Comparison of ENCODE assay signal across 24 cellular contexts in genomic region chr20:15061955-15062354, GRCh38.
DNase-seq lines count a peak whose midpoint lies in the region; ATAC-seq and TF ChIP-seq lines count a peak whose summit lies in the region.
"Had no signal": no experiment of that assay in that cellular context is flagged by ENCODE, and none has a peak within 500 bp of the region (broad histone marks: within the 10 kb centered on the region; RNA-seq: fewer than 3 reads in every experiment).

No MANE protein-coding gene starts in this region.

- H3K36me3 Mint-ChIP-seq in Caco-2 (ENCODE audit: insufficient read depth, unreplicated experiment) = no peaks in the 10 kb centered on the region
- no peaks in the 10 kb centered on the region for H3K36me3 Mint-ChIP-seq in nephron progenitor cell (ENCODE audit: low read depth)
- no peaks in the 10 kb centered on the region for H3K36me3 Mint-ChIP-seq in endothelial cell (ENCODE audit: low read depth, unreplicated experiment)

- POLR2A ChIA-PET in Caco-2 (lab: Charles Lee) = interaction anchor here (0.5 kb wide), 1 partner anchor 21 kb away, joined by 8 read pairs; no protein-coding TSS in a partner anchor
- POLR2A ChIA-PET in PC-3 (lab: Charles Lee; ENCODE audit: unreplicated experiment) = no interaction called here

- no peaks in the 10 kb centered on the region for H3F3A ChIP-seq in PC-3 (ENCODE audit: low read length, unreplicated experiment)

- H2AFZ ChIP-seq in PC-3 (ENCODE audit: low read length) = no peak overlapping the region
- H2AFZ ChIP-seq in hepatocyte = peak overlapping the region; percentile 9

- H3K27me3 Mint-ChIP-seq in Caco-2 (ENCODE audit: insufficient read depth, unreplicated experiment) (no peaks in the 10 kb centered on the region), nephron progenitor cell (ENCODE audit: low read depth, poor library complexity) (no peaks in the 10 kb centered on the region), endothelial cell (ENCODE audit: unreplicated experiment) (no peaks in the 10 kb centered on the region)
- H3K27me3 Mint-ChIP-seq: activated T-cell treated with anti-CD3 and anti-CD28 coated beads, Interleukin-2, amount 50 U/mL, for 24 hours had no signal

- H3K9me3 Mint-ChIP-seq in Caco-2 (ENCODE audit: unreplicated experiment) (no peaks in the 10 kb centered on the region), nephron progenitor cell (peaks cover 4% of the 10 kb centered on the region), endothelial cell (ENCODE audit: unreplicated experiment) (no peaks in the 10 kb centered on the region)

- no peak for ATAC-seq in PC-3
- ATAC-seq: activated CD4-positive, CD25-positive, alpha-beta regulatory T cell treated with anti-CD3 and anti-CD28 coated beads, Interleukin-2, amount 50 U/mL, for 24 hours; activated CD8-positive, alpha-beta T cell treated with anti-CD3 and anti-CD28 coated beads, Interleukin-2, amount 10 ng/mL, durations not matched to agents 7 days and 5 days; esophagus mucosa; gastrocnemius medialis had no signal

- TF ChIP-seq CTCF in Caco-2 (IDR thresholded peaks at IDR 0.05; ENCODE audit: insufficient read depth in 1 of 2, low read depth in 1 of 2, low read length in 1 of 2, severe bottlenecking in 1 of 2, unreplicated experiment in 1 of 2) (peak in 1 of 2 experiments; percentile 12), PC-3 (conservative IDR thresholded peaks at IDR 0.05; ENCODE audit: low read depth, low read length) (no peak), hepatocyte (IDR thresholded peaks at IDR 0.05; ENCODE audit: poor library complexity) (no peak), nephron progenitor cell (IDR thresholded peaks at IDR 0.05) (no peak), endothelial cell (IDR thresholded peaks at IDR 0.05; ENCODE audit: unreplicated experiment) (no peak)

- H3K9me3 ChIP-seq in Caco-2 = no peaks in the 10 kb centered on the region
- no peaks in the 10 kb centered on the region for H3K9me3 ChIP-seq in PC-3 (ENCODE audit: low read length)
- no peaks in the 10 kb centered on the region for H3K9me3 ChIP-seq in hepatocyte (ENCODE audit: low read depth)
- H3K9me3 ChIP-seq: gastrocnemius medialis, stomach had no signal

- H3K4me3 Mint-ChIP-seq in Caco-2 (ENCODE audit: unreplicated experiment) (no peak overlapping the region), nephron progenitor cell (no peak overlapping the region), endothelial cell (ENCODE audit: unreplicated experiment) (no peak overlapping the region)
- H3K4me3 Mint-ChIP-seq: activated CD8-positive, alpha-beta T cell treated with anti-CD3 and anti-CD28 coated beads, Interleukin-2, amount 10 ng/mL, durations not matched to agents 7 days and 5 days; activated T-cell treated with anti-CD3 and anti-CD28 coated beads, Interleukin-2, amount 50 U/mL, for 24 hours had no signal

- H3K4me1 Mint-ChIP-seq in Caco-2 (ENCODE audit: low read depth, unreplicated experiment) (peaks cover 21% of the 10 kb centered on the region), nephron progenitor cell (peaks cover 37% of the 10 kb centered on the region), endothelial cell (ENCODE audit: unreplicated experiment) (no peaks in the 10 kb centered on the region)

- DNase-seq in Caco-2 (peak; percentile 56 to 65), PC-3 (peak; percentile 34), hepatocyte (ENCODE audit: low spot score) (peak; percentile 49), nephron progenitor cell (peak; percentile 18), NCI-H1092 treated with DMSO at 0.1 percent for 48 hours (lab: John Stamatoyannopoulos, UW) (no peak), NCI-H146 (lab: John Stamatoyannopoulos, UW) (no peak), endothelial cell (ENCODE audit: low spot score) (no peak)
- DNase-seq in activated naive CD4-positive, alpha-beta T cell treated with anti-CD3 and anti-CD28 coated beads, Interleukin-2, amount 50 U/mL, for 16 hours = no peak
- DNase-seq: ACHN; activated CD8-positive, alpha-beta T cell treated with anti-CD3 and anti-CD28 coated beads, Interleukin-2, amount 10 ng/mL, durations not matched to agents 7 days and 5 days; activated naive CD4-positive, alpha-beta T cell; activated T-cell treated with anti-CD3 and anti-CD28 coated beads, Interleukin-2, amount 50 U/mL, for 24 hours; amygdala; gastrocnemius medialis; NCI-H1930; NCI-H345; occipital lobe; stimulated activated CD4-positive, alpha-beta T cell treated with anti-CD3 and anti-CD28 coated beads, Interleukin-12 subunit alpha, Interleukin-12 subunit beta, amount 100 ng/mL, for 4 hours; stomach; T1000 had no signal

- H3K4me3 ChIP-seq in Caco-2 (ENCODE audit: low read depth, low read length) (no peak overlapping the region), PC-3 (ENCODE audit: low read length) (no peak overlapping the region), hepatocyte (no peak overlapping the region)
- H3K4me3 ChIP-seq: BLaER1 treated with 17β-estradiol and CSF1 and Interleukin-3, amounts not matched to agents 10 nM and 100 nM; gastrocnemius medialis; stomach had no signal

- WGBS in hepatocyte (ENCODE audit: low lambda C conversion rate, missing lambda C conversion rate) = 44% methylated on average over 1 of the region's 1 CpG

- H3K9me2 ChIP-seq in PC-3 (replicated peaks; ENCODE audit: low read length) (no peaks in the 10 kb centered on the region), hepatocyte (replicated peaks; ENCODE audit: insufficient read depth) (no peaks in the 10 kb centered on the region)

- no peak overlapping the region for H3K4me2 ChIP-seq in PC-3 (ENCODE audit: low read length)
- peak overlapping the region; percentile 4 for H3K4me2 ChIP-seq in hepatocyte
- H3K4me2 ChIP-seq: KMS-11 had no signal

- H3K27ac ChIP-seq in PC-3 (ENCODE audit: low read length) (no peak overlapping the region), hepatocyte (peak overlapping the region; percentile 49)
- H3K27ac ChIP-seq: BLaER1 treated with 17β-estradiol and CSF1 and Interleukin-3, amounts not matched to agents 10 nM and 100 nM; gastrocnemius medialis; KMS-11; stomach had no signal

- H3K9ac ChIP-seq in PC-3 (ENCODE audit: low read length) = no peak overlapping the region
- H3K9ac ChIP-seq: BLaER1 treated with 17β-estradiol and CSF1 and Interleukin-3, amounts not matched to agents 10 nM and 100 nM; KMS-11 had no signal

- intact Hi-C loops in Caco-2 (cut with micrococcal nuclease; ENCODE audit: unreplicated experiment) = loop anchor here (5.0 to 10.0 kb wide), 2 partner anchors 75 to 173 kb away; no protein-coding TSS in a partner anchor
- intact Hi-C loops in PC-3 (cut with micrococcal nuclease) = no loop called here

- H3K27ac Mint-ChIP-seq in Caco-2 (ENCODE audit: unreplicated experiment) = no peak overlapping the region
- no peak overlapping the region for H3K27ac Mint-ChIP-seq in nephron progenitor cell
- no peak overlapping the region for H3K27ac Mint-ChIP-seq in endothelial cell (ENCODE audit: unreplicated experiment)
- H3K27ac Mint-ChIP-seq: activated CD8-positive, alpha-beta T cell treated with anti-CD3 and anti-CD28 coated beads, Interleukin-2, amount 10 ng/mL, durations not matched to agents 7 days and 5 days; activated T-cell treated with anti-CD3 and anti-CD28 coated beads, Interleukin-2, amount 50 U/mL, for 24 hours had no signal

- H4K20me1 ChIP-seq in PC-3 (ENCODE audit: low read length) (no peaks in the 10 kb centered on the region), hepatocyte (ENCODE audit: insufficient read depth, poor library complexity, severe bottlenecking) (no peaks in the 10 kb centered on the region)
- H4K20me1 ChIP-seq: BLaER1 treated with 17β-estradiol and CSF1 and Interleukin-3, amounts not matched to agents 10 nM and 100 nM had no signal

- H3K36me3 ChIP-seq in Caco-2 (ENCODE audit: control insufficient read depth, insufficient read depth, low read length) = no peaks in the 10 kb centered on the region
- no peaks in the 10 kb centered on the region for H3K36me3 ChIP-seq in PC-3 (ENCODE audit: low read depth, low read length)
- no peaks in the 10 kb centered on the region for H3K36me3 ChIP-seq in hepatocyte (replicated peaks; ENCODE audit: insufficient read depth, low read depth)
- H3K36me3 ChIP-seq: BLaER1 treated with 17β-estradiol and CSF1 and Interleukin-3, amounts not matched to agents 10 nM and 100 nM; gastrocnemius medialis; stomach had no signal

- BruUV-seq in Caco-2 (replicated peaks; lab: Mats Ljungman, UMichigan) (no TSS peak), PC-3 (replicated peaks; lab: Mats Ljungman, UMichigan) (no TSS peak)

- peaks cover 25% of the 10 kb centered on the region; the same call in 1 of the 2 replicates for H3K4me1 ChIP-seq in Caco-2
- no peaks in the 10 kb centered on the region for H3K4me1 ChIP-seq in PC-3 (ENCODE audit: insufficient read depth, low read length)
- H3K4me1 ChIP-seq in hepatocyte (ENCODE audit: insufficient read depth) = peaks cover 18% of the 10 kb centered on the region
- H3K4me1 ChIP-seq: gastrocnemius medialis, stomach had no signal

- H3K79me2 ChIP-seq in PC-3 (ENCODE audit: low read length) = no peaks in the 10 kb centered on the region
- no peaks in the 10 kb centered on the region for H3K79me2 ChIP-seq in hepatocyte

- H3K27me3 ChIP-seq in Caco-2 (replicated peaks; ENCODE audit: control insufficient read depth, insufficient read depth, low read length) = no peaks in the 10 kb centered on the region
- H3K27me3 ChIP-seq in PC-3 (ENCODE audit: low read length) = no peaks in the 10 kb centered on the region
- H3K27me3 ChIP-seq in hepatocyte = no peaks in the 10 kb centered on the region
- H3K27me3 ChIP-seq: BLaER1 treated with 17β-estradiol and CSF1 and Interleukin-3, amounts not matched to agents 10 nM and 100 nM; gastrocnemius medialis; stomach had no signal

- CTCF ChIA-PET in Caco-2 (lab: Charles Lee) = interaction anchor here (0.5 kb wide), 1 partner anchor 99 kb away, joined by 3 read pairs; no protein-coding TSS in a partner anchor
- CTCF ChIA-PET in PC-3 (lab: Charles Lee) = no interaction called here

Comparison
In these comparisons a context has a peak if more than half of its experiments do, and no peak if none do; other contexts are left out.
1. DNase-seq: peak in Caco-2 (2 of 2), PC-3 (single experiment), hepatocyte (single experiment) and nephron progenitor cell (single experiment); none in NCI-H1092 treated with DMSO at 0.1 percent for 48 hours (single experiment), NCI-H146 (single experiment), endothelial cell (single experiment) and activated naive CD4-positive, alpha-beta T cell treated with anti-CD3 and anti-CD28 coated beads, Interleukin-2, amount 50 U/mL, for 16 hours (single experiment).